Comparison of ENCODE assay signal across 14 cellular contexts in the genomic region with DNA sequence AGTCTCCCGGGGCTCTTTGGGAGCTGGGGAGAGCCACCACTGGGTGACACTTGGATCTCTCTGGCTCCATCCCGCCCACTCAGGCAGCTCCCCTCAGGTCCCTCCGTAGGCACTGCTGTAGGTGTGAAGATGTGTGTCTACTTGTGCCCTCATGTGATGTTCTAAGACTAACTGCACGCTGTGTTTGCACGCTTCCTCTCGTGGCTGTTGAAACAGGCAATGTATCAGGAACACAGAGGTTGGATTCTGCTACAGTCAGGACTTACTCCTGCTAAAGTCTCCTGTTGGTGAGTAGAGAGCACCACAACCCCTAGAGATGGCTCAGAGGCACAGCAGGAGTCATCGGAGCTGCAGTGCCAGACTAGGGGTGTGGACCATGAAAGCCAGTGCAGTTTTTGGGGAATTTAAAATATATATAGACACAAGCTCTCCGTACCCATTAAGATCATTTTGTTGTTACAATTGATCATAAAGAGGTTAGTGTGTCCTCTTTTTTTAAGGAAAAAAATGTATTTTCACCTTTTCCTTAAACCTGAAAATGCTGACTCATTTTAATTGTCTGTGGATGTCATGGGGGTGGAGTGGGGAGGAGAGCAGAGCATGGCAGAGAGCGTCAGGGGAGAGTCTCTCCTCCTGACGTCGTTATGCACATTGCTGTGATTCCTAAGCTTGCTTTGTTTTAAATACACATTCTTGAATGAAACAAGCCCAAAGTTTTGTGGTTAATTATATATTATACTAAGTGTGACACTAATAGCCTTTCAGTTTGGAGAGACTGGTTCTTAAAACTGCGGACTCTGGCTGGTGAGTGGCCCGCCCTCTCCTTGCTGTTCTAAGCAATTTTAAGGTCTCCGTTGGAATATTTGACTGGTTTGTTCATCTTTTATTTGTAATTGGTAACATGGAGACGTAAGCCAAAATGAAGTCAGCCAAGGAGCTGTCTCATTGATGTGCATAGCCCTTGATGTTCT. TPM values are rescaled to one million over a fixed set of nuclear protein-coding genes. Genes with fewer than 3 reads are reported as not detected.
A peak's percentile ranks its signal among the peaks of the same experiment; 100 is the strongest.
DNase-seq lines count a peak whose midpoint lies in the region; ATAC-seq and TF ChIP-seq lines count a peak whose summit lies in the region.
"Had no signal": no experiment of that assay in that cellular context is flagged by ENCODE, and none has a peak within 500 bp of the region (broad histone marks: within the 10 kb centered on the region; RNA-seq: fewer than 3 reads in every experiment).

No MANE protein-coding gene starts in this region.

- peak overlapping the region; percentile 46 for H2BK5ac ChIP-seq in mesenchymal stem cell (ENCODE audit: low read depth, low read length, poor library complexity, severe bottlenecking)

- no peak for ATAC-seq in HG02970 (IDR thresholded peaks at IDR 0.05; ENCODE audit: low FRiP score, unreplicated experiment)
- ATAC-seq: activated T-cell treated with anti-CD3 and anti-CD28 coated beads, Interleukin-2, amount 50 U/mL, for 4 hours had no signal

- 67% methylated on average over 15 of the region's 15 CpGs for WGBS in mammary epithelial cell (ENCODE audit: low coverage, missing lambda C conversion rate)
- WGBS in mesenchymal stem cell = 58% methylated on average over 11 of the region's 15 CpGs

- peak overlapping the region; percentile 70 to 74 for H3K18ac ChIP-seq in mesenchymal stem cell (ENCODE audit: low read depth in 1 of 2, low read length in 2 of 2)

- H3K27ac ChIP-seq in breast epithelium (peak overlapping the region; percentile 2 to 30), mammary epithelial cell (ENCODE audit: insufficient read depth, low read depth, low read length) (no peak overlapping the region), brain microvascular endothelial cell (peak overlapping the region; percentile 64), mesenchymal stem cell (ENCODE audit: low read length, poor library complexity, severe bottlenecking) (peak overlapping the region; percentile 87), vagina (peak overlapping the region; percentile 52)
- H3K27ac ChIP-seq: BLaER1, epithelial cell of prostate had no signal

- intact Hi-C loops in breast epithelium (cut with DNase I; ENCODE audit: low total_unique reads) (no loop called here), mammary epithelial cell (cut with micrococcal nuclease) (no loop called here), vagina (cut with DNase I) (no loop called here)

- peak overlapping the region; percentile 20 to 79 for H2BK12ac ChIP-seq in mesenchymal stem cell (ENCODE audit: low read length in 2 of 2)

- CTCF ChIA-PET in mammary epithelial cell (lab: Charles Lee; ENCODE audit: low non-redundant PET) = interaction anchor here (0.5 kb wide), 1 partner anchor 1431 kb away, joined by 4 read pairs; no protein-coding TSS in a partner anchor

- H2BK15ac ChIP-seq in mesenchymal stem cell (ENCODE audit: low read depth, poor library complexity, severe bottlenecking) = peak overlapping the region; percentile 61

- DNase-seq in breast epithelium (ENCODE audit: low spot score in 2 of 2) = no peak
- no peak for DNase-seq in mammary epithelial cell
- DNase-seq in brain microvascular endothelial cell = peak; percentile 25
- DNase-seq in mesenchymal stem cell = peak; percentile 90
- no peak for DNase-seq in vagina (ENCODE audit: extremely low spot score in 2 of 2)
- no peak for DNase-seq in DMS79 (lab: John Stamatoyannopoulos, UW)
- no peak for DNase-seq in glomerular visceral epithelial cell (ENCODE audit: extremely low spot score)
- DNase-seq: activated T-cell treated with anti-CD3 and anti-CD28 coated beads, Interleukin-2, amount 50 U/mL, for 4 hours; midbrain; NCI-H1930; stimulated activated CD4-positive, alpha-beta T cell treated with anti-CD3 and anti-CD28 coated beads, Interleukin-4, amount 100 ng/mL, for 4 hours had no signal

- peak overlapping the region; percentile 52 for H2AK5ac ChIP-seq in mesenchymal stem cell (ENCODE audit: low read length, severe bottlenecking)

- peaks cover 27% of the 10 kb centered on the region for H3K79me1 ChIP-seq in mesenchymal stem cell (replicated peaks; ENCODE audit: low read length, poor library complexity, severe bottlenecking)

- H3K4me3 ChIP-seq in breast epithelium (no peak overlapping the region), mammary epithelial cell (replicated peaks in 1 of 3; ENCODE audit: insufficient read depth in 1 of 3, low read depth in 2 of 3, low read length in 3 of 3) (no peak overlapping the region), brain microvascular endothelial cell (ENCODE audit: low read depth, low read length) (no peak overlapping the region), mesenchymal stem cell (ENCODE audit: insufficient read depth in 1 of 2, low read depth in 1 of 2, low read length in 2 of 2) (no peak overlapping the region), vagina (no peak overlapping the region)
- H3K4me3 ChIP-seq: BLaER1 had no signal

- TF ChIP-seq POLR2A in breast epithelium (IDR thresholded peaks at IDR 0.05) (no peak), vagina (IDR thresholded peaks at IDR 0.05) (no peak)

- no peaks in the 10 kb centered on the region for H3K4me1 ChIP-seq in breast epithelium
- no peaks in the 10 kb centered on the region for H3K4me1 ChIP-seq in mammary epithelial cell (ENCODE audit: insufficient read depth, low read length)
- peaks cover 16% of the 10 kb centered on the region for H3K4me1 ChIP-seq in mesenchymal stem cell (ENCODE audit: control insufficient read depth, insufficient read depth, low read depth, low read length)
- peaks cover 26% of the 10 kb centered on the region for H3K4me1 ChIP-seq in vagina
- H3K4me1 ChIP-seq: BLaER1 had no signal

- H3K27me3 ChIP-seq in breast epithelium (no peaks in the 10 kb centered on the region), mammary epithelial cell (ENCODE audit: insufficient read depth, low read length) (no peaks in the 10 kb centered on the region), brain microvascular endothelial cell (replicated peaks) (no peaks in the 10 kb centered on the region), mesenchymal stem cell (ENCODE audit: control insufficient read depth in 1 of 2, insufficient read depth in 1 of 2, low read length in 2 of 2) (no peaks in the 10 kb centered on the region), vagina (no peaks in the 10 kb centered on the region)
- H3K27me3 ChIP-seq: BLaER1 had no signal

- no peak overlapping the region for H3K23ac ChIP-seq in mesenchymal stem cell (ENCODE audit: low read length in 2 of 2)

- dilution Hi-C loops in mammary epithelial cell (cut with HindIII; ENCODE audit: low sequenced_read_pairs) = loop anchor here (5.0 kb wide), 1 partner anchor 60 kb away; no protein-coding TSS in a partner anchor

- peak overlapping the region; percentile 70 for H4K91ac ChIP-seq in mesenchymal stem cell (ENCODE audit: low read length)

- in situ Hi-C loops in mammary epithelial cell (cut with MboI; ENCODE audit: low sequenced_read_pairs in 2 of 2) = no loop called here
- in situ Hi-C loops in brain microvascular endothelial cell (cut with HindIII; ENCODE audit: low pct_ligation_motif_present, low sequenced_read_pairs) = no loop called here

- peak overlapping the region in 1 of 2 experiments; percentile 46 for H3K4ac ChIP-seq in mesenchymal stem cell (ENCODE audit: low read depth in 1 of 2, low read length in 2 of 2)

- H4K8ac ChIP-seq in mesenchymal stem cell (ENCODE audit: low read length) = peak overlapping the region; percentile 75

- no peak overlapping the region for H3K4me2 ChIP-seq in mammary epithelial cell (ENCODE audit: insufficient read depth, low read depth, low read length)
- H3K4me2 ChIP-seq in mesenchymal stem cell (ENCODE audit: low read length, poor library complexity, severe bottlenecking) = peak overlapping the region; percentile 32
- H3K4me2 ChIP-seq: BLaER1 had no signal

- no peak overlapping the region for H2AFZ ChIP-seq in mammary epithelial cell (ENCODE audit: low read depth, low read length)
- H2AFZ ChIP-seq in mesenchymal stem cell (ENCODE audit: low read depth, low read length) = no peak overlapping the region

- H3K79me2 ChIP-seq in mammary epithelial cell (ENCODE audit: insufficient read depth, low read length) = peaks cover 8% of the 10 kb centered on the region

- no peak overlapping the region for H3K14ac ChIP-seq in mesenchymal stem cell (ENCODE audit: low read length in 2 of 2)

- no peaks in the 10 kb centered on the region for H4K20me1 ChIP-seq in mammary epithelial cell (ENCODE audit: insufficient read depth, low read length)

- TF ChIP-seq CTCF in breast epithelium (IDR thresholded peaks at IDR 0.05) = no peak
- TF ChIP-seq CTCF in mammary epithelial cell (conservative IDR thresholded peaks at IDR 0.05 in 1 of 2, IDR thresholded peaks at IDR 0.05 in 1 of 2; ENCODE audit: extremely low read depth in 1 of 2, insufficient read depth in 1 of 2, low read depth in 1 of 2, low read length in 2 of 2) = no peak
- peak; percentile 15 for TF ChIP-seq CTCF in brain microvascular endothelial cell (IDR thresholded peaks at IDR 0.05; ENCODE audit: low read depth, low read length, missing control alignments)
- TF ChIP-seq CTCF in vagina (IDR thresholded peaks at IDR 0.05) = no peak

- H3K9ac ChIP-seq in mammary epithelial cell (ENCODE audit: insufficient read depth, low read length) = no peak overlapping the region
- peak overlapping the region; percentile 83 for H3K9ac ChIP-seq in mesenchymal stem cell (ENCODE audit: low read length)
- H3K9ac ChIP-seq: BLaER1 had no signal

- H3K9me3 ChIP-seq in breast epithelium = no peaks in the 10 kb centered on the region
- no peaks in the 10 kb centered on the region for H3K9me3 ChIP-seq in mammary epithelial cell (replicated peaks; ENCODE audit: insufficient read depth, low read length)
- no peaks in the 10 kb centered on the region for H3K9me3 ChIP-seq in mesenchymal stem cell (ENCODE audit: control insufficient read depth, low read length)
- no peaks in the 10 kb centered on the region for H3K9me3 ChIP-seq in vagina
- H3K9me3 ChIP-seq: BLaER1 had no signal

- no TSS peak for BruUV-seq in mammary epithelial cell (replicated peaks; lab: Mats Ljungman, UMichigan)

- H2BK120ac ChIP-seq in mesenchymal stem cell (ENCODE audit: low read depth, low read length) = no peak overlapping the region

- H3K36me3 ChIP-seq in breast epithelium = peaks cover 11% of the 10 kb centered on the region
- peaks cover 28% of the 10 kb centered on the region for H3K36me3 ChIP-seq in mammary epithelial cell (ENCODE audit: insufficient read depth, low read length)
- peaks cover 40% of the 10 kb centered on the region for H3K36me3 ChIP-seq in brain microvascular endothelial cell (replicated peaks)
- peaks cover 40 to 73% of the 10 kb centered on the region in 2 experiments for H3K36me3 ChIP-seq in mesenchymal stem cell (ENCODE audit: control insufficient read depth in 1 of 2, insufficient read depth in 2 of 2, low read depth in 1 of 2, low read length in 2 of 2)
- peaks cover 0 to 28% of the 10 kb centered on the region in 2 donors for H3K36me3 ChIP-seq in vagina

RNA-seq across cellular contexts. Expression of a gene that starts 16.2 kb away (rescaled TPM):
- 100 to 1,000 TPM; 283 to 306 (median 285) TPM for total RNA-seq in breast epithelium
- total RNA-seq in mammary epithelial cell = 100 to 1,000 TPM; 312 to 394 TPM
- polyA plus RNA-seq in mammary epithelial cell = 122 TPM
- 272 TPM for polyA minus RNA-seq in mammary epithelial cell
- 258 TPM for polyA plus RNA-seq in mesenchymal stem cell (2013, experiment 1 of 2)
- 243 TPM for polyA plus RNA-seq in mesenchymal stem cell (2013, experiment 2 of 2)
- total RNA-seq in vagina = 227 TPM

Comparison
In these comparisons a context has a peak if more than half of its experiments do, and no peak if none do; other contexts are left out.
1. DNase-seq: peak in brain microvascular endothelial cell (single experiment) and mesenchymal stem cell (single experiment); none in breast epithelium (0 of 2), mammary epithelial cell (single experiment), vagina (0 of 2), DMS79 (single experiment) and glomerular visceral epithelial cell (single experiment).